ENCODE assay signal across 8 cellular contexts in genomic region chr6:29941476-29941875, GRCh38. TPM values are rescaled to one million over a fixed set of nuclear protein-coding genes. Genes with fewer than 3 reads are reported as not detected.
DNase-seq lines count a peak whose midpoint lies in the region; TF ChIP-seq lines count a peak whose summit lies in the region.

No MANE protein-coding gene starts in this region.

- H3K4me3 Mint-ChIP-seq in chondrocyte (ENCODE audit: unreplicated experiment) (peak overlapping the region; percentile 88), nephron progenitor cell (peak overlapping the region; percentile 88)

- H3K27me3 ChIP-seq in MG63, result no peaks in the 10 kb centered on the region

- H3K27ac Mint-ChIP-seq in chondrocyte (ENCODE audit: unreplicated experiment), result peak overlapping the region; percentile 87
- no peak overlapping the region for H3K27ac Mint-ChIP-seq in nephron progenitor cell

- peaks cover 2% of the 10 kb centered on the region for H3K9me3 Mint-ChIP-seq in chondrocyte (ENCODE audit: low read depth)
- H3K9me3 Mint-ChIP-seq in nephron progenitor cell, result peaks cover 13% of the 10 kb centered on the region

- H3K27me3 Mint-ChIP-seq in chondrocyte (ENCODE audit: low read depth), result peaks cover 1% of the 10 kb centered on the region
- peaks cover 22% of the 10 kb centered on the region for H3K27me3 Mint-ChIP-seq in nephron progenitor cell (ENCODE audit: low read depth, poor library complexity)

- H3K4me3 ChIP-seq in MG63, result peak overlapping the region; percentile 67

- peaks cover 6% of the 10 kb centered on the region for H3K36me3 Mint-ChIP-seq in chondrocyte (ENCODE audit: low read depth)
- H3K36me3 Mint-ChIP-seq in nephron progenitor cell (ENCODE audit: low read depth), result peaks cover 32% of the 10 kb centered on the region

- H3K9me3 ChIP-seq in MG63, result no peaks in the 10 kb centered on the region

- DNase-seq in CD1c-positive myeloid dendritic cell (ENCODE audit: extremely low spot score) (peak; percentile 43), MG63 (no peak), chondrocyte (ENCODE audit: low spot score) (no peak), nephron progenitor cell (no peak), D341Med (ENCODE audit: low spot score) (no peak), dermis blood vessel endothelial cell (no peak), SW480 (ENCODE audit: low spot score) (no peak), cerebellar nuclear complex (lab: John Stamatoyannopoulos, UW) (no peak)

- peaks cover 12% of the 10 kb centered on the region for H3K4me1 Mint-ChIP-seq in chondrocyte (ENCODE audit: low read depth)
- H3K4me1 Mint-ChIP-seq in nephron progenitor cell, result peaks cover 27% of the 10 kb centered on the region

- TF ChIP-seq CTCF in chondrocyte (IDR thresholded peaks at IDR 0.05), result no peak
- no peak for TF ChIP-seq CTCF in nephron progenitor cell (IDR thresholded peaks at IDR 0.05)

- H3K36me3 ChIP-seq in MG63, result 0 out of 2 replicates have a peak, but pooled peaks cover 2% of the 10 kb centered on the region

RNA-seq across cellular contexts. Expression of gene HLA-A, which starts 0.9 kb away (rescaled TPM):
- total RNA-seq in MG63 (2014; rRNA removed; shearing (Covaris generic); ENCODE audit: low replicate concordance), result 139 and 315 TPM in 2 replicates
- 110 to 191 TPM (median 187 TPM) in 3 replicates for total RNA-seq in chondrocyte
- total RNA-seq in dermis blood vessel endothelial cell, result 595 and 927 TPM in 2 replicates
